In the genomic region with DNA sequence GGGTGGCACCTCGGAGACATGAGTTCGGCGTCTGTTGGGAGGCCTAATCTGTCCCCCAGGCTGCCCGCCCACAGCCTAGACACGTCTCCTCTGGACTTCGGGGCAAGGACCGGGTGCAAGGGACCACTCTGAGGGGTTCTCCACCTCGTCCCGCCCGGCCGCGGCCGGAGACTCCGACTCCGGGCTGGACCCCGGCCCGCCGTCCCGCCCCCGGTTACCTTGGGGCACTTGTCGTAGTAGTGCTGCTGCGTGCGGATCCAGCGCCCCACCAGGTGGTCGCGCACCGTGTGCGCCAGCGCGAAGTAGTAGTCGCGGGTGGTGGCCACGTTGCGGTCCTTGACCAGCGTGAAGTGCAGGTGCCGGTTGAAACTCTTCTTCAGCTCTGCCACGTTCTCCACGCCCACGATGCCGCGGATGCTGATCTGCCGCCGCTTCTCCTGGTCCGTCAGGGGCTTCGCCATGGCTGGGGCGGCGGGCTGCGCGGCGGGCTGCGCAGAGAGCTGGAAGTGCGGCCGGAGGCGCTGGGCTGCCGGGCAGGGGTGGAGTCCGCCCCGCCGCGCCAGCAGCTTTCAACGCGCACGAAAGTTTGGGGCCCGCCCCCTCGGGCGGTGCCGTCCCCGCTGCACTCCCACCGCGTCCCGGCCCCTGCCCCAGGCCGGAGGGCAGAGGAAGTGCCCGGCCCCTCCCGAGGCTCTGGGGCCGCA, we compare ENCODE assay signal across 8 cellular contexts. TPM values are rescaled to one million over a fixed set of nuclear protein-coding genes. Genes with fewer than 3 reads are reported as not detected.
DNase-seq lines count a peak whose midpoint lies in the region; ATAC-seq and TF ChIP-seq lines count a peak whose summit lies in the region.

A gene (minus strand): TSS at position 541 of the 704 bp plus-strand sequence. CDS start 80 bp downstream, at position 461.

- no peaks in the 10 kb centered on the region for H3K27me3 ChIP-seq in stomach

- no peak for TF ChIP-seq EP300 in stomach (IDR thresholded peaks at IDR 0.05)

- H3K4me3 ChIP-seq in WI38 (ENCODE audit: low read depth, low read length) (peak within 1 kb of the TSS; percentile 63), mesodermal cell (ENCODE audit: extremely low read depth, insufficient read depth, low read length, poor library complexity, severe bottlenecking) (peak within 1 kb of the TSS; percentile 59), stomach (peak within 1 kb of the TSS; percentile 69 to 95 (median 86))

- TF ChIP-seq POLR2A in stomach (IDR thresholded peaks at IDR 0.05) = no peak

- H3K4me1 ChIP-seq in mesodermal cell (ENCODE audit: control insufficient read depth, insufficient read depth, low read length, poor library complexity, severe bottlenecking) (no peaks in the 10 kb centered on the region), stomach (peaks cover 0 to 20% (median 19%) of the 10 kb centered on the region in 4 donors)

- ATAC-seq in GM21528 (IDR thresholded peaks at IDR 0.05; ENCODE audit: low FRiP score, unreplicated experiment) (peak; percentile 74), HG02571 (IDR thresholded peaks at IDR 0.05; ENCODE audit: unreplicated experiment) (no peak)

- H3K9me3 ChIP-seq in mesodermal cell (ENCODE audit: control insufficient read depth, low read length) (no peaks in the 10 kb centered on the region), stomach (no peaks in the 10 kb centered on the region)

- intact Hi-C loops in stomach (cut with DNase I; ENCODE audit: low total_unique reads) = no loop called here

- TF ChIP-seq CTCF in WI38 (IDR thresholded peaks at IDR 0.05; ENCODE audit: low read depth, low read length) (no peak), stomach (IDR thresholded peaks at IDR 0.05) (no peak)

- DNase-seq in DMS 273 (lab: John Stamatoyannopoulos, UW; ENCODE audit: unreplicated experiment) (peak; percentile 91), MV-4-11 (lab: John Stamatoyannopoulos, UW) (peak; percentile 61), epidermal melanocyte (ENCODE audit: insufficient read length, low spot score) (peak; percentile 33), stomach (peak; percentile 69)

- WGBS in mesodermal cell (ENCODE audit: insufficient coverage in 2 of 2), 2 experiments = 0% methylated on average over 52 to 59 of the region's 74 CpGs
- 0 to 1% (median 1%) methylated on average over 22 to 74 of the region's 74 CpGs for WGBS in stomach, 5 donors

- H3K27ac ChIP-seq in mesodermal cell (ENCODE audit: low read depth, low read length, severe bottlenecking) (peak within 1 kb of the TSS; percentile 36), stomach (peak within 1 kb of the TSS; percentile 69 to 89 (median 85))

- H3K36me3 ChIP-seq in mesodermal cell (ENCODE audit: control insufficient read depth, insufficient read depth, low read length) (no peaks in the 10 kb centered on the region), stomach (no peaks in the 10 kb centered on the region)

RNA-seq across cellular contexts. Expression of the gene that starts here (rescaled TPM):
- polyA plus RNA-seq in mesodermal cell (2013, experiment 1 of 2) = 22.0 TPM
- polyA plus RNA-seq in mesodermal cell (2013, experiment 2 of 2) = 19.6 TPM
- 10 to 100 TPM in 4 of 5 donors, 1 to 10 TPM in 1; 6.7 to 26.1 (median 17.4) TPM for total RNA-seq in stomach
- polyA plus RNA-seq in stomach = 10 to 100 TPM; 10.4 to 35.6 (median 18.3) TPM

Comparison
In these comparisons a context has a peak if more than half of its experiments do, and no peak if none do; other contexts are left out.
1. DNase-seq: peak in every context shown above with its lines; median percentile 91 in DMS 273; 69 in stomach; 61 in MV-4-11; 33 in epidermal melanocyte.